In genomic region chr19:42185281-42185680, GRCh38 we compare ENCODE assay signal across 12 cellular contexts. TPM values are rescaled to one million over a fixed set of nuclear protein-coding genes. Genes with fewer than 3 reads are reported as not detected.
DNase-seq lines count a peak whose midpoint lies in the region; ATAC-seq and TF ChIP-seq lines count a peak whose summit lies in the region.
"Had no signal": no experiment of that assay in that cellular context is flagged by ENCODE, and none has a peak within 500 bp of the region (broad histone marks: within the 10 kb centered on the region; RNA-seq: fewer than 3 reads in every experiment).

No MANE protein-coding gene starts in this region.

- peak; percentile 31 for DNase-seq in NK-92 treated with Interleukin-12 subunit alpha and Interleukin-12 subunit beta, amount 100 ng/mL, for 24 hours (lab: John Stamatoyannopoulos, UW)
- no peak for DNase-seq in NK-92 (lab: John Stamatoyannopoulos, UW; ENCODE audit: unreplicated experiment)
- DNase-seq in NOMO-1 treated with DMSO at 0.1 percent for 48 hours (lab: John Stamatoyannopoulos, UW; ENCODE audit: unreplicated experiment): peak; percentile 71
- no peak for DNase-seq in sciatic nerve (ENCODE audit: low spot score)
- DNase-seq in GOT3 (lab: John Stamatoyannopoulos, UW): no peak
- no peak for DNase-seq in erythroblast (lab: John Stamatoyannopoulos, UW)
- DNase-seq in NCI-H446 treated with DMSO at 0.1 percent for 48 hours (lab: John Stamatoyannopoulos, UW): no peak
- DNase-seq: 8988T; activated CD8-positive, alpha-beta memory T cell treated with anti-CD3 and anti-CD28 coated beads, Interleukin-2, amount 50 U/mL, for 48 hours; PC-9; stimulated activated CD4-positive, alpha-beta T cell treated with anti-CD3 and anti-CD28 coated beads, Interleukin-4, amount 100 ng/mL, for 4 hours had no signal

- peak overlapping the region; percentile 9 for H3K4me3 Mint-ChIP-seq in dendritic cell treated with granulocyte-macrophage colony-stimulating factor and Interleukin-4, amounts not matched to agents 40 ng/mL and 50 ng/mL, for 4 days

- peaks cover 7% of the 10 kb centered on the region for H3K27me3 Mint-ChIP-seq in dendritic cell treated with granulocyte-macrophage colony-stimulating factor and Interleukin-4, amounts not matched to agents 40 ng/mL and 50 ng/mL, for 4 days

- H3K36me3 Mint-ChIP-seq in dendritic cell treated with granulocyte-macrophage colony-stimulating factor and Interleukin-4, amounts not matched to agents 40 ng/mL and 50 ng/mL, for 4 days (ENCODE audit: low read depth): no peaks in the 10 kb centered on the region

- peaks cover 63% of the 10 kb centered on the region for H3K4me1 Mint-ChIP-seq in dendritic cell treated with granulocyte-macrophage colony-stimulating factor and Interleukin-4, amounts not matched to agents 40 ng/mL and 50 ng/mL, for 4 days (ENCODE audit: low read depth)

- peak overlapping the region; percentile 83 for H3K27ac Mint-ChIP-seq in dendritic cell treated with granulocyte-macrophage colony-stimulating factor and Interleukin-4, amounts not matched to agents 40 ng/mL and 50 ng/mL, for 4 days

- intact Hi-C loops in dendritic cell treated with granulocyte-macrophage colony-stimulating factor and Interleukin-4, amounts not matched to agents 40 ng/mL and 50 ng/mL, for 4 days (cut with micrococcal nuclease): loop anchor here (2.0 kb wide), 2 partner anchors 14 to 32 kb away; partner anchors contain the start of gene DEDD2
- intact Hi-C loops in sciatic nerve (cut with DNase I): no loop called here

- H3K9me3 Mint-ChIP-seq in dendritic cell treated with granulocyte-macrophage colony-stimulating factor and Interleukin-4, amounts not matched to agents 40 ng/mL and 50 ng/mL, for 4 days: no peaks in the 10 kb centered on the region

- peak; percentile 52 for ATAC-seq in sciatic nerve

- TF ChIP-seq POLR2A in erythroblast (IDR thresholded peaks at IDR 0.05; ENCODE audit: low read length): no peak

RNA-seq across cellular contexts. Expression of gene DEDD2, which starts 32.2 kb away (rescaled TPM):
- 21.8 TPM for total RNA-seq in sciatic nerve

RNA-seq across cellular contexts. Expression of gene ZNF526, which starts 34.8 kb away (rescaled TPM):
- 12.1 TPM for total RNA-seq in sciatic nerve

RNA-seq across cellular contexts. Expression of gene POU2F2, which starts 53.0 kb away (rescaled TPM):
- 5.6 TPM for total RNA-seq in sciatic nerve

RNA-seq across cellular contexts. Expression of gene GSK3A, which starts 57.1 kb away (rescaled TPM):
- 29.2 TPM for total RNA-seq in sciatic nerve

Comparison
In these comparisons a context has a peak if more than half of its experiments do, and no peak if none do; other contexts are left out.
1. DNase-seq: peak in NK-92 treated with Interleukin-12 subunit alpha and Interleukin-12 subunit beta, amount 100 ng/mL, for 24 hours (single experiment) and NOMO-1 treated with DMSO at 0.1 percent for 48 hours (single experiment); none in NK-92 (single experiment), sciatic nerve (single experiment), GOT3 (single experiment), erythroblast (0 of 2) and NCI-H446 treated with DMSO at 0.1 percent for 48 hours (single experiment).